In the genomic region with DNA sequence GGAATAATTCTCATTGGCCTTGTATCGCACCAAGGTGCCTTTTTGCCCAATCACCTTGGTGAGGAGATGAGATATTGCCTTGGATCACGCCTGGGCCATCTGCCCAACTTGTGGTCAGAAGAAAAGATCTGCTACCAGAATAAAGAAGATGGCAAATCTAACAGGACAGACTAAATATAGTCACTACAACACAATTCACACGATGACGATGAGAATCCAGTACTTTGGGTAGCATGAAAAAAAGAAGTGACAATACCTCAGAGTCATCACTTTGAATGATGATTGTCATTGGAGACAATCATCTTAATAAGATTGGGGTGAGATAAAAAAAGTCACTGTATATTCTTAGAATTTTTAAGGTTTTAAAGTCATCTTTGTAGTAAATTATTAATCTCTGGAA, we compare ENCODE assay signal across 30 cellular contexts.
"Had no signal": no experiment of that assay in that cellular context is flagged by ENCODE, and none has a peak within 500 bp of the region (broad histone marks: within the 10 kb centered on the region; RNA-seq: fewer than 3 reads in every experiment).

No MANE protein-coding gene starts in this region.

- H3K4me1 Mint-ChIP-seq: activated B cell treated with CpG ODN at 0.5 μM for 24 hours; activated naive CD4-positive, alpha-beta T cell treated with anti-CD3 and anti-CD28 coated beads, Interleukin-2, amount 50 U/mL, for 24 hours; activated naive CD8-positive, alpha-beta T cell treated with anti-CD3 and anti-CD28 coated beads, Interleukin-2, amount 50 U/mL, for 24 hours; brain; T-cell had no signal

- DNase-seq: activated B cell treated with CpG ODN at 0.5 μM for 24 hours; activated CD4-positive, alpha-beta T cell treated with anti-CD3 and anti-CD28 coated beads for 4 hours; activated CD8-positive, alpha-beta memory T cell treated with anti-CD3 and anti-CD28 coated beads, Interleukin-2, amount 50 U/mL, for 48 hours; activated CD8-positive, alpha-beta T cell treated with anti-CD3 and anti-CD28 coated beads, Interleukin-2, amount 10 ng/mL, durations not matched to agents 7 days and 5 days; activated effector memory CD4-positive, alpha-beta T cell treated with Interleukin-2 at 50 U/mL for 16 hours; activated naive CD4-positive, alpha-beta T cell; activated naive CD8-positive, alpha-beta T cell treated with anti-CD3 and anti-CD28 coated beads, Interleukin-2, amount 50 U/mL, for 24 hours; activated T-cell treated with anti-CD3 and anti-CD28 coated beads, Interleukin-2, amount 50 U/mL, for 1 hour; amniotic stem cell; Kasumi-1; KBM-7; NCI-H1105 treated with DMSO at 0.1 percent for 48 hours; NCI-H1436 treated with DMSO at 0.1 percent for 48 hours; NCI-H1930; NCI-H2107; NCI-H2171 treated with DMSO at 0.1 percent for 48 hours; NCI-H226; NCI-H526; NCI-H82; OCI-M1; RPMI8226; T-cell; T-helper 2 cell; T1000 had no signal

- H3K4me1 ChIP-seq: ascending aorta had no signal

- H3K27me3 ChIP-seq: ascending aorta, cardiac muscle cell had no signal

- H3K27ac ChIP-seq: ascending aorta, cardiac muscle cell, SK-N-MC had no signal

- H3K36me3 ChIP-seq: ascending aorta, cardiac muscle cell had no signal

- H3K9me3 ChIP-seq: ascending aorta had no signal

- H3K27me3 Mint-ChIP-seq: activated B cell treated with CpG ODN at 0.5 μM for 24 hours; activated naive CD8-positive, alpha-beta T cell treated with anti-CD3 and anti-CD28 coated beads, Interleukin-2, amount 50 U/mL, for 24 hours had no signal

- H3K36me3 Mint-ChIP-seq: activated naive CD4-positive, alpha-beta T cell treated with anti-CD3 and anti-CD28 coated beads, Interleukin-2, amount 50 U/mL, for 24 hours; brain; T-cell had no signal

- H3K27ac Mint-ChIP-seq: activated B cell treated with CpG ODN at 0.5 μM for 24 hours; activated CD8-positive, alpha-beta T cell treated with anti-CD3 and anti-CD28 coated beads, Interleukin-2, amount 10 ng/mL, durations not matched to agents 7 days and 5 days; activated naive CD4-positive, alpha-beta T cell treated with anti-CD3 and anti-CD28 coated beads, Interleukin-2, amount 50 U/mL, for 24 hours; activated naive CD8-positive, alpha-beta T cell treated with anti-CD3 and anti-CD28 coated beads, Interleukin-2, amount 50 U/mL, for 24 hours; brain; T-cell had no signal

- H3K4me3 Mint-ChIP-seq: activated B cell treated with CpG ODN at 0.5 μM for 24 hours; activated CD8-positive, alpha-beta T cell treated with anti-CD3 and anti-CD28 coated beads, Interleukin-2, amount 10 ng/mL, durations not matched to agents 7 days and 5 days; activated naive CD4-positive, alpha-beta T cell treated with anti-CD3 and anti-CD28 coated beads, Interleukin-2, amount 50 U/mL, for 24 hours; activated naive CD8-positive, alpha-beta T cell treated with anti-CD3 and anti-CD28 coated beads, Interleukin-2, amount 50 U/mL, for 24 hours; brain; T-cell had no signal

- H3K4me3 ChIP-seq: ascending aorta, cardiac muscle cell, SK-N-MC had no signal

- FAIRE-seq: TTC549 had no signal

- H3K9me3 Mint-ChIP-seq: activated B cell treated with CpG ODN at 0.5 μM for 24 hours; activated naive CD4-positive, alpha-beta T cell treated with anti-CD3 and anti-CD28 coated beads, Interleukin-2, amount 50 U/mL, for 24 hours; activated naive CD8-positive, alpha-beta T cell treated with anti-CD3 and anti-CD28 coated beads, Interleukin-2, amount 50 U/mL, for 24 hours; T-cell had no signal
